ENCODE assay signal across 8 cellular contexts in genomic region chr5:98929123-98929981, GRCh38. TPM values are rescaled to one million over a fixed set of nuclear protein-coding genes. Genes with fewer than 3 reads are reported as not detected.
DNase-seq lines count a peak whose midpoint lies in the region; ATAC-seq and TF ChIP-seq lines count a peak whose summit lies in the region.

No MANE protein-coding gene starts in this region.

- H4K20me1 ChIP-seq in DOHH2 (ENCODE audit: control insufficient read depth, insufficient read depth, low read depth, low read length), result peaks cover 32% of the 10 kb centered on the region

- H3K4me2 ChIP-seq in DOHH2 (ENCODE audit: low read length), result peak overlapping the region; percentile 51

- H3K9me3 Mint-ChIP-seq in natural killer cell, result no peaks in the 10 kb centered on the region

- DNase-seq in RWPE1 (ENCODE audit: low spot score) (peak; percentile 98), fibroblast of peridontal ligament (ENCODE audit: extremely low read depth) (peak; percentile 95), natural killer cell (peak; percentile 95)
- DNase-seq in activated T-helper 9 cell treated with anti-CD3 and anti-CD28 coated beads, Interleukin-2, amount 50 U/mL, for 16 hours (ENCODE audit: low read depth), result peak; percentile 90
- peak; percentile 92 to 98 (median 95) for DNase-seq in stimulated activated naive CD4-positive, alpha-beta T cell (lab: John Stamatoyannopoulos, UW)

- H3K79me2 ChIP-seq in DOHH2 (ENCODE audit: control insufficient read depth, low read length), result peaks cover 63% of the 10 kb centered on the region

- H3K27ac ChIP-seq in DOHH2 (ENCODE audit: low read depth, low read length), result peak overlapping the region; percentile 73
- peak overlapping the region; percentile 90 for H3K27ac ChIP-seq in KOPT-K1 (ENCODE audit: low read depth, low read length, poor library complexity, severe bottlenecking)
- H3K27ac ChIP-seq in RWPE1, result peak overlapping the region; percentile 100

- no peaks in the 10 kb centered on the region for H3K27me3 Mint-ChIP-seq in natural killer cell (ENCODE audit: low read depth in 2 of 2)

- peaks cover 44 to 58% of the 10 kb centered on the region in 2 donors for H3K4me1 Mint-ChIP-seq in natural killer cell

- POLR2A ChIA-PET in RWPE1 (lab: Yijun Ruan, JAX; ENCODE audit: low non-redundant PET), result interaction anchor here (0.5 to 0.6 kb wide), 4 partner anchors 10 to 1613 kb away, joined by 3 to 6 read pairs (median 4); no protein-coding TSS in a partner anchor

- H3K9me3 ChIP-seq in DOHH2 (ENCODE audit: control insufficient read depth, insufficient read depth, low read length) (no peaks in the 10 kb centered on the region), KOPT-K1 (ENCODE audit: insufficient read depth, low read length, poor library complexity, severe bottlenecking) (no peaks in the 10 kb centered on the region)

- no peaks in the 10 kb centered on the region for H3K36me3 Mint-ChIP-seq in natural killer cell

- H3K4me3 Mint-ChIP-seq in natural killer cell, result peak overlapping the region; percentile 96

- peaks cover 31% of the 10 kb centered on the region for H3K36me3 ChIP-seq in DOHH2 (ENCODE audit: control insufficient read depth, low read length)
- peaks cover 24% of the 10 kb centered on the region for H3K36me3 ChIP-seq in KOPT-K1 (ENCODE audit: insufficient read depth, low read length)

- ATAC-seq in GM21786 (IDR thresholded peaks at IDR 0.05; ENCODE audit: unreplicated experiment) (peak; percentile 65), natural killer cell (peak; percentile 67 to 84 (median 74))

- peaks cover 33% of the 10 kb centered on the region for H3K4me1 ChIP-seq in DOHH2 (ENCODE audit: control insufficient read depth, low read length)

- no peak for TF ChIP-seq CTCF in DOHH2 (IDR thresholded peaks at IDR 0.05; ENCODE audit: low read depth, low read length, poor library complexity, severe bottlenecking)
- no peak for TF ChIP-seq CTCF in RWPE1 (conservative IDR thresholded peaks at IDR 0.05; ENCODE audit: low read depth)
- no peak for TF ChIP-seq CTCF in natural killer cell (IDR thresholded peaks at IDR 0.05)

- intact Hi-C loops in natural killer cell (cut with micrococcal nuclease), result loop anchor here (1.0 to 10.0 kb wide), 5 partner anchors 23 to 1992 kb away; partner anchors contain the start of genes LNPEP, RGMB and ST8SIA4

- H3K4me3 ChIP-seq in DOHH2 (ENCODE audit: low read length), result peak overlapping the region; percentile 88

- H3K9me2 ChIP-seq in DOHH2 (replicated peaks; ENCODE audit: control insufficient read depth, low read length), result no peaks in the 10 kb centered on the region

- peak overlapping the region; percentile 97 to 98 for H3K27ac Mint-ChIP-seq in natural killer cell

- peaks cover 5% of the 10 kb centered on the region; the same call in 1 of the 2 replicates for H3F3A ChIP-seq in DOHH2 (ENCODE audit: control insufficient read depth, insufficient read depth)

- H3K27me3 ChIP-seq in DOHH2 (ENCODE audit: control insufficient read depth, low read length), result no peaks in the 10 kb centered on the region

- CTCF ChIA-PET in RWPE1 (lab: Yijun Ruan, JAX), result interaction anchor here (0.6 to 1.8 kb wide), 3 partner anchors 51 to 103 kb away, joined by 3 to 13 read pairs (median 3); no protein-coding TSS in a partner anchor

RNA-seq across cellular contexts. Expression of gene CHD1, which starts 0.5 kb away (rescaled TPM):
- total RNA-seq in natural killer cell, result 100 to 1,000 TPM; 116 to 127 (median 117) TPM

Comparison
In these comparisons a context has a peak if more than half of its experiments do, and no peak if none do; other contexts are left out.
1. Peak in every context shown above with its lines: DNase-seq, ATAC-seq, H3K4me3 ChIP-seq and H3K27ac ChIP-seq.